In genomic region chr13:98972627-98973026, GRCh38 we compare ENCODE assay signal across 11 cellular contexts. TPM values are rescaled to one million over a fixed set of nuclear protein-coding genes. Genes with fewer than 3 reads are reported as not detected.
DNase-seq lines count a peak whose midpoint lies in the region; ATAC-seq and TF ChIP-seq lines count a peak whose summit lies in the region.
"Had no signal": no experiment of that assay in that cellular context is flagged by ENCODE, and none has a peak within 500 bp of the region (broad histone marks: within the 10 kb centered on the region; RNA-seq: fewer than 3 reads in every experiment).

No MANE protein-coding gene starts in this region.

- no peak overlapping the region for H3K4me3 ChIP-seq in HFF-Myc (replicated peaks; ENCODE audit: low read depth, low read length)
- no peak overlapping the region for H3K4me3 ChIP-seq in adipocyte (ENCODE audit: low read length)
- no peak overlapping the region for H3K4me3 ChIP-seq in stomach smooth muscle (ENCODE audit: low read length in 2 of 2)
- no peak overlapping the region for H3K4me3 ChIP-seq in mucosa of descending colon
- H3K4me3 ChIP-seq: adrenal gland had no signal

- H3K9me3 ChIP-seq in adipocyte (ENCODE audit: control insufficient read depth, low read length) (no peaks in the 10 kb centered on the region), stomach smooth muscle (ENCODE audit: control insufficient read depth in 2 of 2, low read length in 2 of 2) (no peaks in the 10 kb centered on the region), mucosa of descending colon (no peaks in the 10 kb centered on the region)
- H3K9me3 ChIP-seq: adrenal gland had no signal

- ATAC-seq in mucosa of descending colon = no peak

- H3K27ac ChIP-seq in stomach smooth muscle (ENCODE audit: low read length) = peak overlapping the region; percentile 18
- H3K27ac ChIP-seq: adrenal gland had no signal

- no peak overlapping the region for H3K27ac Mint-ChIP-seq in CD14-positive monocyte

- H3K36me3 ChIP-seq in adipocyte (ENCODE audit: control insufficient read depth, insufficient read depth, low read length, severe bottlenecking) (no peaks in the 10 kb centered on the region), stomach smooth muscle (ENCODE audit: control insufficient read depth in 2 of 2, insufficient read depth in 2 of 2, low read length in 2 of 2) (no peaks in the 10 kb centered on the region), mucosa of descending colon (ENCODE audit: low read depth) (no peaks in the 10 kb centered on the region)
- H3K36me3 ChIP-seq: adrenal gland had no signal

- H3K4me3 Mint-ChIP-seq in CD14-positive monocyte = no peak overlapping the region

- H3K9me3 Mint-ChIP-seq in CD14-positive monocyte = no peaks in the 10 kb centered on the region

- H3K27me3 Mint-ChIP-seq in CD14-positive monocyte (ENCODE audit: low read depth in 3 of 3) = peaks cover 12 to 49% (median 34%) of the 10 kb centered on the region in 3 donors

- H3K36me3 Mint-ChIP-seq in CD14-positive monocyte = no peaks in the 10 kb centered on the region

- H3K4me1 Mint-ChIP-seq in CD14-positive monocyte = peaks cover 22% of the 10 kb centered on the region

- DNase-seq in HFF-Myc (ENCODE audit: extremely low read depth, low read depth) = peak; percentile 43
- peak; percentile 12 for DNase-seq in adipocyte (ENCODE audit: low read depth)
- DNase-seq in iPS-NIHi7 (ENCODE audit: extremely low spot score) = peak; percentile 38
- DNase-seq in NCI-H1436 (lab: John Stamatoyannopoulos, UW) = no peak
- DNase-seq in mucosa of descending colon = no peak
- no peak for DNase-seq in CD14-positive monocyte (ENCODE audit: low spot score)
- DNase-seq in T-helper 9 cell = no peak
- DNase-seq: activated CD4-positive, alpha-beta T cell treated with anti-CD3 and anti-CD28 coated beads, Interleukin-2, amount 50 U/mL, for 4 hours; adrenal gland; Karpas-422 had no signal

- intact Hi-C loops in mucosa of descending colon (cut with DNase I, micrococcal nuclease) (no loop called here), CD14-positive monocyte (cut with micrococcal nuclease) (no loop called here)

- H3K9ac ChIP-seq in adipocyte (ENCODE audit: low read length) (no peak overlapping the region), stomach smooth muscle (ENCODE audit: low read length in 2 of 2) (no peak overlapping the region)

- H3K27me3 ChIP-seq in adipocyte (replicated peaks; ENCODE audit: control insufficient read depth, insufficient read depth, low read length) = no peaks in the 10 kb centered on the region
- no peaks in the 10 kb centered on the region for H3K27me3 ChIP-seq in stomach smooth muscle (ENCODE audit: control insufficient read depth in 1 of 2, insufficient read depth in 2 of 2, low read length in 2 of 2)
- H3K27me3 ChIP-seq: adrenal gland had no signal

- TF ChIP-seq CTCF in HFF-Myc (IDR thresholded peaks at IDR 0.05; ENCODE audit: low read depth, low read length, missing control alignments) (no peak), mucosa of descending colon (IDR thresholded peaks at IDR 0.05) (no peak), CD14-positive monocyte (IDR thresholded peaks at IDR 0.05) (no peak)

- H3K4me1 ChIP-seq in adipocyte (ENCODE audit: control insufficient read depth, insufficient read depth, low read length) (peaks cover 23% of the 10 kb centered on the region), stomach smooth muscle (ENCODE audit: control insufficient read depth, insufficient read depth, low read length) (peaks cover 37% of the 10 kb centered on the region), mucosa of descending colon (ENCODE audit: low read depth) (peaks cover 12% of the 10 kb centered on the region)

RNA-seq across cellular contexts. Expression of gene DOCK9, which starts 5.2 kb away (rescaled TPM):
- 100 to 1,000 TPM in 1 of 3 donors, 10 to 100 TPM in 2; 52.0 to 136 (median 54.4) TPM for total RNA-seq in mucosa of descending colon
- polyA plus RNA-seq in CD14-positive monocyte = not detected

Comparison
In these comparisons a context has a peak if more than half of its experiments do, and no peak if none do; other contexts are left out.
1. DNase-seq: peak in HFF-Myc (single experiment), adipocyte (single experiment) and iPS-NIHi7 (single experiment); none in NCI-H1436 (single experiment), mucosa of descending colon (0 of 3), CD14-positive monocyte (single experiment) and T-helper 9 cell (single experiment).